In the genomic region with DNA sequence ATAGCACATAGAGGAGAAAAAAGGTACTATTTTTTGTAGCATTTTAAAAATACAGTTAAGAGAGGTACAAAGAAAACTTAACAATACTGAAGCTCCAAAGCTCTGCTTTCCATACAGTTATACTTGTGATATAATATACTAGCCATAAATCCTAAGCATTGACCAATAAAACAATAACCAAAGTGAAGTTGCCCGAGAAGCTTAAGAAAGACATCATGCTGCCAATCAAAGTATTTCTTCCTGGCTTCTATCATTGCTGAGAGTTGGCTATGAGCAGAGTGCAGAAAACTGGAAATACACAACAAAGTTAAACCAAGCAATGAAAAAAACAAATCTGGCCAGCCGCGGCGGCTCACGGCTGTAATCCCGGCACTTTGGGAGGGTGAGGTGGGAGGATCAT, we compare ENCODE assay signal across 1 cellular context.
TF ChIP-seq lines count a peak whose summit lies in the region.

No MANE protein-coding gene starts in this region.

TF ChIP-seq in SK-N-SH, 30 proteins besides CTCF, POLR2A, EP300 and RAD21 (continued from another document):
- no peak for TF ChIP-seq YY1 (IDR thresholded peaks at IDR 0.05; ENCODE audit: low read depth)
- TF ChIP-seq, protein P1, sequence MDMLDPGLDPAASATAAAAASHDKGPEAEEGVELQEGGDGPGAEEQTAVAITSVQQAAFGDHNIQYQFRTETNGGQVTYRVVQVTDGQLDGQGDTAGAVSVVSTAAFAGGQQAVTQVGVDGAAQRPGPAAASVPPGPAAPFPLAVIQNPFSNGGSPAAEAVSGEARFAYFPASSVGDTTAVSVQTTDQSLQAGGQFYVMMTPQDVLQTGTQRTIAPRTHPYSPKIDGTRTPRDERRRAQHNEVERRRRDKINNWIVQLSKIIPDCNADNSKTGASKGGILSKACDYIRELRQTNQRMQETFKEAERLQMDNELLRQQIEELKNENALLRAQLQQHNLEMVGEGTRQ (IDR thresholded peaks at IDR 0.05; ENCODE audit: borderline replicate concordance, low read depth, low read length): no peak
- no peak for TF ChIP-seq JUND (IDR thresholded peaks at IDR 0.05)
